ENCODE assay signal across 19 cellular contexts in the genomic region with DNA sequence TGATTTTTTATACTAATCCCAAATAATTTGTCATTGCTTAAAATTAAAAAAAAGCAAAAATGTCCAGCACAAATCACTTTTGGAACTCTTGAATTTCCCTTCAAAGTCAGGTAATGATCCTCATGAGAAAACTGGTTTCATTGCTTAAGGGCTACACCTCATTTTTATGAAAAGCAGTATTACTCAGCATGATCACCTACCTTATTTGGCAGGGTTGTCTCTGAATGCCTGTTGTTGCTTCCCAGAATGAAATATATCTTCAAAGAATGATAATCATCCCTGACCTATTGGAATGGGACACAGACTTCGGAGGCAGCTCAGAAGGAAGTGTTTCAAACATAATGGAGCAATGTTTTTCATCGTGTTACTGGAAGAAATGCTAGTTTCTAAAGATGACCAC.
"Had no signal": no experiment of that assay in that cellular context is flagged by ENCODE, and none has a peak within 500 bp of the region (broad histone marks: within the 10 kb centered on the region; RNA-seq: fewer than 3 reads in every experiment).

No MANE protein-coding gene starts in this region.

- H3K27me3 ChIP-seq: adrenal gland, neutrophil, pancreas, right lobe of liver, testis, upper lobe of left lung had no signal

- ATAC-seq: natural killer cell; pancreas; right lobe of liver; stimulated activated memory B cell treated with anti-CD40 and anti-IgM and Interleukin-4, amounts not matched to agents 10 μg/mL and 1 μg/mL and 100 μg/mL, for 72 hours had no signal

- DNase-seq: activated CD4-positive, alpha-beta T cell treated with anti-CD3 and anti-CD28 coated beads, Interleukin-2, amount 50 U/mL, for 1 hour; activated CD4-positive, CD25-positive, alpha-beta regulatory T cell treated with anti-CD3 and anti-CD28 coated beads, Interleukin-2, amount 50 U/mL, for 72 hours; activated CD8-positive, alpha-beta memory T cell treated with anti-CD3 and anti-CD28 coated beads, Interleukin-2, amount 50 U/mL, for 48 hours; activated effector memory CD4-positive, alpha-beta T cell treated with anti-CD3 and anti-CD28 coated beads, Interleukin-2, amount 50 U/mL, for 16 hours; activated T-cell treated with anti-CD3 and anti-CD28 coated beads, Interleukin-2, amount 50 U/mL, for 48 hours; adrenal gland; effector memory CD4-positive, alpha-beta T cell; head of caudate nucleus; kidney glomerular epithelial cell; mesendoderm; natural killer cell; pancreas; right lobe of liver; stimulated activated CD4-positive, alpha-beta T cell treated with anti-CD3 and anti-CD28 coated beads, Interleukin-4, amount 100 ng/mL, for 4 hours; testis; upper lobe of left lung had no signal

- H3K27ac ChIP-seq: adrenal gland, neutrophil, pancreas, right lobe of liver, testis, upper lobe of left lung, VCaP had no signal

- H3K9me3 ChIP-seq: adrenal gland, neutrophil, pancreas, right lobe of liver, testis, upper lobe of left lung had no signal

- H3K4me1 ChIP-seq: pancreas, right lobe of liver, testis had no signal

- H3K4me3 ChIP-seq: adrenal gland, pancreas, right lobe of liver, testis, upper lobe of left lung had no signal

- H3K36me3 ChIP-seq: adrenal gland, neutrophil, pancreas, right lobe of liver had no signal
